In the genomic region with DNA sequence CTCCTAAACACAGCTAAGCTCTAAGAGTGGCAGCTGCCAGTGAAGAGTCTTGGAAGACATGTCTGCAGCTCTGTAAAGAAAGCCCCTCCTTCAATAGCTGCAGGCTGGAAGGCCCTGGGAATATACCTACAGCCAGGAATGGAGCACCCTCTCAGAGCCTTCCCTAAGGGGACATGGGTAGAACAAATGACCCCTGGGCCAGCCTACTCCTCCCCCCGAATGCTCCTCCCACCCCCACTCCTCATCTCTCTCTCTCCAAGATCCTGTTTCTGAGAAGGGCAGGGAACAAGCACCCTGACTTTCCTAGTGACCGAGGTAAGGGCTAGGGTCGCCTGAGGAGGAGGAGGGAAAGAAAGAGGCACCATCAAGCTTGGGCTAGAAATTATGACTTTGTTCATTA, we compare ENCODE assay signal across 2 cellular contexts.
TF ChIP-seq lines count a peak whose summit lies in the region.

No MANE protein-coding gene starts in this region.

TF ChIP-seq in GM23338, 12 proteins besides CTCF, POLR2A, EP300 and RAD21:
- TF ChIP-seq POLR2AphosphoS5 (IDR thresholded peaks at IDR 0.05; ENCODE audit: low read depth) (no peak), ETS1 (IDR thresholded peaks at IDR 0.05) (no peak), ZNF114 (CRISPR knock-in tag; IDR thresholded peaks at IDR 0.05) (no peak), NANOG (IDR thresholded peaks at IDR 0.05; ENCODE audit: borderline replicate concordance) (no peak), EZH2phosphoT487 (IDR thresholded peaks at IDR 0.05; ENCODE audit: unreplicated experiment) (no peak), JUNB (IDR thresholded peaks at IDR 0.05; ENCODE audit: unreplicated experiment) (no peak)
- TF ChIP-seq, protein P1, sequence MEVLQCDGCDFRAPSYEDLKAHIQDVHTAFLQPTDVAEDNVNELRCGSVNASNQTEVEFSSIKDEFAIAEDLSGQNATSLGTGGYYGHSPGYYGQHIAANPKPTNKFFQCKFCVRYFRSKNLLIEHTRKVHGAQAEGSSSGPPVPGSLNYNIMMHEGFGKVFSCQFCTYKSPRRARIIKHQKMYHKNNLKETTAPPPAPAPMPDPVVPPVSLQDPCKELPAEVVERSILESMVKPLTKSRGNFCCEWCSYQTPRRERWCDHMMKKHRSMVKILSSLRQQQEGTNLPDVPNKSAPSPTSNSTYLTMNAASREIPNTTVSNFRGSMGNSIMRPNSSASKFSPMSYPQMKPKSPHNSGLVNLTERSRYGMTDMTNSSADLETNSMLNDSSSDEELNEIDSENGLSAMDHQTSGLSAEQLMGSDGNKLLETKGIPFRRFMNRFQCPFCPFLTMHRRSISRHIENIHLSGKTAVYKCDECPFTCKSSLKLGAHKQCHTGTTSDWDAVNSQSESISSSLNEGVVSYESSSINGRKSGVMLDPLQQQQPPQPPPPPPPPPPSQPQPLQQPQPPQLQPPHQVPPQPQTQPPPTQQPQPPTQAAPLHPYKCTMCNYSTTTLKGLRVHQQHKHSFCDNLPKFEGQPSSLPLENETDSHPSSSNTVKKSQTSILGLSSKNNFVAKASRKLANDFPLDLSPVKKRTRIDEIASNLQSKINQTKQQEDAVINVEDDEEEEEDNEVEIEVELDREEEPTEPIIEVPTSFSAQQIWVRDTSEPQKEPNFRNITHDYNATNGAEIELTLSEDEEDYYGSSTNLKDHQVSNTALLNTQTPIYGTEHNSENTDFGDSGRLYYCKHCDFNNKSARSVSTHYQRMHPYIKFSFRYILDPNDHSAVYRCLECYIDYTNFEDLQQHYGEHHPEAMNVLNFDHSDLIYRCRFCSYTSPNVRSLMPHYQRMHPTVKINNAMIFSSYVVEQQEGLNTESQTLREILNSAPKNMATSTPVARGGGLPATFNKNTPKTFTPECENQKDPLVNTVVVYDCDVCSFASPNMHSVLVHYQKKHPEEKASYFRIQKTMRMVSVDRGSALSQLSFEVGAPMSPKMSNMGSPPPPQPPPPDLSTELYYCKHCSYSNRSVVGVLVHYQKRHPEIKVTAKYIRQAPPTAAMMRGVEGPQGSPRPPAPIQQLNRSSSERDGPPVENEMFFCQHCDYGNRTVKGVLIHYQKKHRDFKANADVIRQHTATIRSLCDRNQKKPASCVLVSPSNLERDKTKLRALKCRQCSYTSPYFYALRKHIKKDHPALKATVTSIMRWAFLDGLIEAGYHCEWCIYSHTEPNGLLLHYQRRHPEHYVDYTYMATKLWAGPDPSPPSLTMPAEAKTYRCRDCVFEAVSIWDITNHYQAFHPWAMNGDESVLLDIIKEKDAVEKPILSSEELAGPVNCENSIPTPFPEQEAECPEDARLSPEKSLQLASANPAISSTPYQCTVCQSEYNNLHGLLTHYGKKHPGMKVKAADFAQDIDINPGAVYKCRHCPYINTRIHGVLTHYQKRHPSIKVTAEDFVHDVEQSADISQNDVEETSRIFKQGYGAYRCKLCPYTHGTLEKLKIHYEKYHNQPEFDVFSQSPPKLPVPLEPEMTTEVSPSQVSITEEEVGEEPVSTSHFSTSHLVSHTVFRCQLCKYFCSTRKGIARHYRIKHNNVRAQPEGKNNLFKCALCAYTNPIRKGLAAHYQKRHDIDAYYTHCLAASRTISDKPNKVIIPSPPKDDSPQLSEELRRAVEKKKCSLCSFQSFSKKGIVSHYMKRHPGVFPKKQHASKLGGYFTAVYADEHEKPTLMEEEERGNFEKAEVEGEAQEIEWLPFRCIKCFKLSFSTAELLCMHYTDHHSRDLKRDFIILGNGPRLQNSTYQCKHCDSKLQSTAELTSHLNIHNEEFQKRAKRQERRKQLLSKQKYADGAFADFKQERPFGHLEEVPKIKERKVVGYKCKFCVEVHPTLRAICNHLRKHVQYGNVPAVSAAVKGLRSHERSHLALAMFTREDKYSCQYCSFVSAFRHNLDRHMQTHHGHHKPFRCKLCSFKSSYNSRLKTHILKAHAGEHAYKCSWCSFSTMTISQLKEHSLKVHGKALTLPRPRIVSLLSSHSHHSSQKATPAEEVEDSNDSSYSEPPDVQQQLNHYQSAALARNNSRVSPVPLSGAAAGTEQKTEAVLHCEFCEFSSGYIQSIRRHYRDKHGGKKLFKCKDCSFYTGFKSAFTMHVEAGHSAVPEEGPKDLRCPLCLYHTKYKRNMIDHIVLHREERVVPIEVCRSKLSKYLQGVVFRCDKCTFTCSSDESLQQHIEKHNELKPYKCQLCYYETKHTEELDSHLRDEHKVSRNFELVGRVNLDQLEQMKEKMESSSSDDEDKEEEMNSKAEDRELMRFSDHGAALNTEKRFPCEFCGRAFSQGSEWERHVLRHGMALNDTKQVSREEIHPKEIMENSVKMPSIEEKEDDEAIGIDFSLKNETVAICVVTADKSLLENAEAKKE (CRISPR knock-in tag; IDR thresholded peaks at IDR 0.05), result no peak

TF ChIP-seq in H1, 55 proteins besides CTCF, POLR2A, EP300 and RAD21:
- TF ChIP-seq SP4 (IDR thresholded peaks at IDR 0.05; ENCODE audit: low read length) (no peak), CREB1 (IDR thresholded peaks at IDR 0.05) (no peak), CHD7 (IDR thresholded peaks at IDR 0.05; ENCODE audit: insufficient replicate concordance, low read length) (no peak), USF2 (IDR thresholded peaks at IDR 0.05; ENCODE audit: low read length) (no peak), SP1 (IDR thresholded peaks at IDR 0.05; ENCODE audit: low read depth, low read length) (no peak), SRF (IDR thresholded peaks at IDR 0.05; ENCODE audit: low read depth, low read length) (no peak), POLR2AphosphoS5 (IDR thresholded peaks at IDR 0.05; ENCODE audit: low read depth, low read length) (no peak), SP2 (IDR thresholded peaks at IDR 0.05; ENCODE audit: low read length) (no peak), CBX5 (IDR thresholded peaks at IDR 0.05; ENCODE audit: low read depth, low read length) (no peak), CEBPB (IDR thresholded peaks at IDR 0.05; ENCODE audit: low read depth, low read length) (no peak), SUZ12 (IDR thresholded peaks at IDR 0.05; ENCODE audit: low read length) (no peak), BACH1 (IDR thresholded peaks at IDR 0.05; ENCODE audit: low read length) (no peak), BCL11A (IDR thresholded peaks at IDR 0.05; ENCODE audit: low read depth in 2 of 2, low read length in 2 of 2) (no peak), SIRT6 (IDR thresholded peaks at IDR 0.05; ENCODE audit: low read length) (no peak)
TF ChIP-seq in H1: peak in this region for 0.
